ENCODE assay signal across 1 cellular context in genomic region chr1:236400061-236400638, GRCh38.
TF ChIP-seq lines count a peak whose summit lies in the region.

No MANE protein-coding gene starts in this region.

TF ChIP-seq in HepG2, 621 proteins besides CTCF, POLR2A, EP300 and RAD21 (continued from another document):
- TF ChIP-seq, protein P1, sequence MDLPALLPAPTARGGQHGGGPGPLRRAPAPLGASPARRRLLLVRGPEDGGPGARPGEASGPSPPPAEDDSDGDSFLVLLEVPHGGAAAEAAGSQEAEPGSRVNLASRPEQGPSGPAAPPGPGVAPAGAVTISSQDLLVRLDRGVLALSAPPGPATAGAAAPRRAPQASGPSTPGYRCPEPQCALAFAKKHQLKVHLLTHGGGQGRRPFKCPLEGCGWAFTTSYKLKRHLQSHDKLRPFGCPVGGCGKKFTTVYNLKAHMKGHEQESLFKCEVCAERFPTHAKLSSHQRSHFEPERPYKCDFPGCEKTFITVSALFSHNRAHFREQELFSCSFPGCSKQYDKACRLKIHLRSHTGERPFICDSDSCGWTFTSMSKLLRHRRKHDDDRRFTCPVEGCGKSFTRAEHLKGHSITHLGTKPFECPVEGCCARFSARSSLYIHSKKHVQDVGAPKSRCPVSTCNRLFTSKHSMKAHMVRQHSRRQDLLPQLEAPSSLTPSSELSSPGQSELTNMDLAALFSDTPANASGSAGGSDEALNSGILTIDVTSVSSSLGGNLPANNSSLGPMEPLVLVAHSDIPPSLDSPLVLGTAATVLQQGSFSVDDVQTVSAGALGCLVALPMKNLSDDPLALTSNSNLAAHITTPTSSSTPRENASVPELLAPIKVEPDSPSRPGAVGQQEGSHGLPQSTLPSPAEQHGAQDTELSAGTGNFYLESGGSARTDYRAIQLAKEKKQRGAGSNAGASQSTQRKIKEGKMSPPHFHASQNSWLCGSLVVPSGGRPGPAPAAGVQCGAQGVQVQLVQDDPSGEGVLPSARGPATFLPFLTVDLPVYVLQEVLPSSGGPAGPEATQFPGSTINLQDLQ (CRISPR knock-in tag; IDR thresholded peaks at IDR 0.05), result no peak
- TF ChIP-seq ARID4A (CRISPR knock-in tag; IDR thresholded peaks at IDR 0.05; ENCODE audit: borderline replicate concordance) (no peak), ZNF761 (CRISPR knock-in tag; conservative IDR thresholded peaks at IDR 0.05) (no peak)
